Comparison of ENCODE assay signal across 19 cellular contexts in genomic region chr17:4625181-4625601, GRCh38. TPM values are rescaled to one million over a fixed set of nuclear protein-coding genes. Genes with fewer than 3 reads are reported as not detected.
DNase-seq lines count a peak whose midpoint lies in the region; ATAC-seq, FAIRE-seq and TF ChIP-seq lines count a peak whose summit lies in the region.
"Had no signal": no experiment of that assay in that cellular context is flagged by ENCODE, and none has a peak within 500 bp of the region (broad histone marks: within the 10 kb centered on the region; RNA-seq: fewer than 3 reads in every experiment).

No MANE protein-coding gene starts in this region.

- 83% methylated on average over 12 of the region's 12 CpGs for WGBS in HepG2 (ENCODE audit: low lambda C conversion rate)

- no peak for FAIRE-seq in HepG2 (lab: Jason Lieb, UNC)
- FAIRE-seq: GM19239, kidney had no signal

- no peak overlapping the region for H3K4me2 ChIP-seq in HepG2 (ENCODE audit: low read depth, low read length)

- peaks cover 4 to 12% (median 8%) of the 10 kb centered on the region in 5 experiments for H3K9me3 Mint-ChIP-seq in brain
- H3K9me3 Mint-ChIP-seq in activated CD8-positive, alpha-beta memory T cell treated with anti-CD3 and anti-CD28 coated beads, Interleukin-2, amount 10 ng/mL, durations not matched to agents 7 days and 5 days (ENCODE audit: low read depth): peaks cover 2% of the 10 kb centered on the region
- H3K9me3 Mint-ChIP-seq: activated CD8-positive, alpha-beta T cell treated with anti-CD3 and anti-CD28 coated beads for 36 hours; effector memory CD8-positive, alpha-beta T cell; type B pancreatic cell had no signal

- CTCF ChIA-PET in HepG2 (lab: Yijun Ruan, JAX; ENCODE audit: low intra/inter-chr PET ratio, low total read pairs): interaction anchor here (5.5 kb wide), 1 partner anchor 58 kb away, joined by 70 read pairs; no protein-coding TSS in a partner anchor
- CTCF ChIA-PET in activated CD8-positive, alpha-beta memory T cell treated with anti-CD3 and anti-CD28 coated beads, Interleukin-2, amount 10 ng/mL, durations not matched to agents 7 days and 5 days (lab: Charles Lee): interaction anchor here (0.9 to 4.6 kb wide), 10 partner anchors 9 to 204 kb away, joined by 3 to 53 read pairs (median 3); no protein-coding TSS in a partner anchor

- in situ Hi-C loops in HepG2 (cut with HindIII; ENCODE audit: extremely low pct_ligation_motif_present, low pct_unique_long_range_greater_than_20kb): no loop called here

- intact Hi-C loops in HepG2 (cut with micrococcal nuclease; ENCODE audit: unreplicated experiment): no loop called here

- H3K27me3 ChIP-seq in HepG2 (ENCODE audit: control insufficient read depth in 1 of 2, insufficient read depth in 2 of 2, low read length in 2 of 2): peaks cover 0 to 3% of the 10 kb centered on the region in 2 experiments; a peak in 1 of 5 replicates
- H3K27me3 ChIP-seq: ascending aorta had no signal

- TF ChIP-seq CTCF in brain (conservative IDR thresholded peaks at IDR 0.05) (no peak), HepG2 (CRISPR knock-in tag; IDR thresholded peaks at IDR 0.05) (no peak)

- TF ChIP-seq EP300 in HepG2 (IDR thresholded peaks at IDR 0.05; ENCODE audit: low read depth in 2 of 2, low read length in 2 of 2) (no peak), HepG2 (CRISPR knock-in tag; IDR thresholded peaks at IDR 0.05; ENCODE audit: borderline replicate concordance) (no peak)

- no peak for TF ChIP-seq RAD21 in HepG2 (CRISPR knock-in tag; IDR thresholded peaks at IDR 0.05)

- no peak for ATAC-seq in HepG2
- no peak for ATAC-seq in activated CD8-positive, alpha-beta memory T cell treated with anti-CD3 and anti-CD28 coated beads, Interleukin-2, amount 10 ng/mL, durations not matched to agents 7 days and 5 days

- no peak overlapping the region for H3K27ac ChIP-seq in HepG2 (ENCODE audit: extremely low read length, insufficient read depth, low read length)
- H3K27ac ChIP-seq: ascending aorta, SK-N-MC had no signal

- no peaks in the 10 kb centered on the region for H3K27me3 Mint-ChIP-seq in brain
- H3K27me3 Mint-ChIP-seq in activated CD8-positive, alpha-beta memory T cell treated with anti-CD3 and anti-CD28 coated beads, Interleukin-2, amount 10 ng/mL, durations not matched to agents 7 days and 5 days: peaks cover 34% of the 10 kb centered on the region

- no peaks in the 10 kb centered on the region for H3K79me2 ChIP-seq in HepG2 (ENCODE audit: insufficient read depth, low read length)

- H3K36me3 Mint-ChIP-seq in brain: no peaks in the 10 kb centered on the region
- no peaks in the 10 kb centered on the region for H3K36me3 Mint-ChIP-seq in activated CD8-positive, alpha-beta memory T cell treated with anti-CD3 and anti-CD28 coated beads, Interleukin-2, amount 10 ng/mL, durations not matched to agents 7 days and 5 days
- H3K36me3 Mint-ChIP-seq: CD4-positive, alpha-beta memory T cell; type B pancreatic cell had no signal

- TF ChIP-seq POLR2A in HepG2 (IDR thresholded peaks at IDR 0.05; ENCODE audit: insufficient read depth in 1 of 2, low read depth in 2 of 2, low read length in 2 of 2): no peak

- DNase-seq in DMS79 treated with DMSO at 0.1 percent for 48 hours (lab: John Stamatoyannopoulos, UW) (peak; percentile 9), DMS79 (lab: John Stamatoyannopoulos, UW) (no peak), iPS-NIHi11 (ENCODE audit: low spot score) (peak; percentile 3), skeletal muscle cell (ENCODE audit: low read depth) (peak; percentile 31), HepG2 (ENCODE audit: low spot score) (no peak), GF-D8 (lab: John Stamatoyannopoulos, UW) (no peak)
- no peak for DNase-seq in activated CD8-positive, alpha-beta memory T cell treated with anti-CD3 and anti-CD28 coated beads, Interleukin-2, amount 10 ng/mL, durations not matched to agents 7 days and 5 days
- DNase-seq: kidney; stimulated activated CD4-positive, alpha-beta T cell treated with anti-CD3 and anti-CD28 coated beads, Interleukin-4, amount 100 ng/mL, for 24 hours had no signal

- H3K4me3 Mint-ChIP-seq in brain: no peak overlapping the region
- H3K4me3 Mint-ChIP-seq in activated CD8-positive, alpha-beta memory T cell treated with anti-CD3 and anti-CD28 coated beads, Interleukin-2, amount 10 ng/mL, durations not matched to agents 7 days and 5 days: no peak overlapping the region
- H3K4me3 Mint-ChIP-seq: activated CD8-positive, alpha-beta T cell treated with anti-CD3 and anti-CD28 coated beads for 36 hours; effector memory CD8-positive, alpha-beta T cell; type B pancreatic cell had no signal

- H3K27ac Mint-ChIP-seq in brain: peak overlapping the region in 3 of 5 experiments; percentile 14 to 83 (median 34)
- H3K27ac Mint-ChIP-seq in activated CD8-positive, alpha-beta memory T cell treated with anti-CD3 and anti-CD28 coated beads, Interleukin-2, amount 10 ng/mL, durations not matched to agents 7 days and 5 days: no peak overlapping the region
- H3K27ac Mint-ChIP-seq: activated CD8-positive, alpha-beta T cell treated with anti-CD3 and anti-CD28 coated beads for 36 hours; effector memory CD8-positive, alpha-beta T cell had no signal

- H3K4me3 ChIP-seq in skeletal muscle cell (ENCODE audit: low read depth, low read length) (no peak overlapping the region), HepG2 (replicated peaks in 1 of 3; ENCODE audit: insufficient read depth in 1 of 3, low read depth in 2 of 3, low read length in 3 of 3) (no peak overlapping the region)
- H3K4me3 ChIP-seq: SK-N-MC had no signal

- H3K9ac ChIP-seq in HepG2 (ENCODE audit: insufficient read depth, low read depth, low read length): no peak overlapping the region

- H4K20me1 ChIP-seq in HepG2 (ENCODE audit: insufficient read depth, low read length): no peaks in the 10 kb centered on the region

- no peak overlapping the region for H2AFZ ChIP-seq in HepG2 (ENCODE audit: low read length)

- BruUV-seq in HepG2 (replicated peaks; lab: Mats Ljungman, UMichigan): no TSS peak

- POLR2A ChIA-PET in HepG2 (lab: Yijun Ruan, JAX): interaction anchor here (0.7 to 1.5 kb wide), 2 partner anchors 24 to 58 kb away, joined by 3 to 5 read pairs; no protein-coding TSS in a partner anchor

- no peaks in the 10 kb centered on the region for H3K36me3 ChIP-seq in HepG2 (replicated peaks in 1 of 2; ENCODE audit: control insufficient read depth in 1 of 2, insufficient read depth in 2 of 2, low read length in 2 of 2)
- H3K36me3 ChIP-seq: ascending aorta had no signal

- peaks cover 17% of the 10 kb centered on the region for H3K4me1 Mint-ChIP-seq in brain
- peaks cover 2% of the 10 kb centered on the region for H3K4me1 Mint-ChIP-seq in activated CD8-positive, alpha-beta memory T cell treated with anti-CD3 and anti-CD28 coated beads, Interleukin-2, amount 10 ng/mL, durations not matched to agents 7 days and 5 days
- H3K4me1 Mint-ChIP-seq: CD4-positive, alpha-beta memory T cell had no signal

- peaks cover 5% of the 10 kb centered on the region for H3K4me1 ChIP-seq in HepG2 (ENCODE audit: insufficient read depth, low read length)

- no peaks in the 10 kb centered on the region for H3K9me3 ChIP-seq in HepG2 (ENCODE audit: low read length)
- H3K9me3 ChIP-seq: ascending aorta had no signal

RNA-seq across cellular contexts. Expression of gene ALOX15, which starts 16.3 kb away (rescaled TPM):
- polyA plus RNA-seq in brain (ENCODE audit: insufficient read depth, low read depth, low replicate concordance) (not detected), HepG2 (2011; rRNA removed) (0.35 TPM in 1 of 2 replicates, not detected in the other)
- 0.04 TPM in 1 of 2 replicates, not detected in the other for total RNA-seq in HepG2 (2016; rRNA removed; fragmentation: Illumina TruSeq; extraction: Trizol)
- not detected in 2 replicates for total RNA-seq in HepG2 (2016; cell fraction: cytosol; rRNA removed; fragmentation: Illumina TruSeq; extraction: Trizol; ENCODE audit: low read depth)
- total RNA-seq in HepG2 (2016; cell fraction: insoluble cytoplasmic fraction; rRNA removed; fragmentation: Illumina TruSeq; extraction: Trizol): 0.09 TPM in 1 of 2 replicates, not detected in the other
- total RNA-seq in HepG2 (2016; cell fraction: membrane; rRNA removed; fragmentation: Illumina TruSeq; extraction: Trizol): not detected in 2 replicates
- not detected in 2 replicates for total RNA-seq in HepG2 (2016; cell fraction: nucleus; rRNA removed; fragmentation: Illumina TruSeq; extraction: Trizol)
- polyA plus RNA-seq in HepG2 (2011; cell fraction: cytosol; rRNA removed): 0.01 and 0.03 TPM in 2 replicates
- polyA plus RNA-seq in HepG2 (2011; cell fraction: nucleus; rRNA removed): not detected in 2 replicates
- polyA plus RNA-seq in HepG2 (2012): not detected in 2 replicates
- not detected in 2 replicates for polyA plus RNA-seq in HepG2 (2016; cell fraction: cytosol; fragmentation: Illumina TruSeq; extraction: Trizol; ENCODE audit: low read depth)
- polyA plus RNA-seq in HepG2 (2016; cell fraction: insoluble cytoplasmic fraction; fragmentation: Illumina TruSeq; extraction: Trizol; ENCODE audit: low read depth): not detected in 2 replicates
- polyA plus RNA-seq in HepG2 (2016; cell fraction: membrane; fragmentation: Illumina TruSeq; extraction: Trizol; ENCODE audit: low read depth): not detected in 2 replicates
- not detected in 2 replicates for polyA plus RNA-seq in HepG2 (2016; cell fraction: nucleus; fragmentation: Illumina TruSeq; extraction: Trizol; ENCODE audit: insufficient read depth, low read depth)
- not detected in 2 replicates for polyA minus RNA-seq in HepG2 (2011; rRNA and poly(A)+ RNA removed; ENCODE audit: low replicate concordance)
- not detected in 2 replicates for polyA minus RNA-seq in HepG2 (2011; cell fraction: cytosol; rRNA and poly(A)+ RNA removed)
- polyA minus RNA-seq in HepG2 (2011; cell fraction: nucleus; rRNA and poly(A)+ RNA removed): not detected in 2 replicates
- total RNA-seq in activated CD8-positive, alpha-beta memory T cell treated with anti-CD3 and anti-CD28 coated beads, Interleukin-2, amount 10 ng/mL, durations not matched to agents 7 days and 5 days: not detected
- total RNA-seq: A172; activated CD8-positive, alpha-beta T cell treated with anti-CD3 and anti-CD28 coated beads for 36 hours; ascending aorta; glomerular endothelial cell; kidney had no signal
- polyA plus RNA-seq: CD4-positive, alpha-beta memory T cell had no signal

RNA-seq across cellular contexts. Expression of gene SMTNL2, which starts 40.9 kb away (rescaled TPM):
- polyA plus RNA-seq in brain (ENCODE audit: insufficient read depth, low read depth, low replicate concordance) (3.6 TPM), HepG2 (2011; rRNA removed) (0.41 and 1.1 TPM in 2 replicates)
- 5.1 and 5.8 TPM in 2 replicates for total RNA-seq in HepG2 (2016; rRNA removed; fragmentation: Illumina TruSeq; extraction: Trizol)
- 1.5 and 1.6 TPM in 2 replicates for total RNA-seq in HepG2 (2016; cell fraction: cytosol; rRNA removed; fragmentation: Illumina TruSeq; extraction: Trizol; ENCODE audit: low read depth)
- 5.3 and 5.8 TPM in 2 replicates for total RNA-seq in HepG2 (2016; cell fraction: insoluble cytoplasmic fraction; rRNA removed; fragmentation: Illumina TruSeq; extraction: Trizol)
- 4.8 and 5.0 TPM in 2 replicates for total RNA-seq in HepG2 (2016; cell fraction: membrane; rRNA removed; fragmentation: Illumina TruSeq; extraction: Trizol)
- 3.0 and 4.2 TPM in 2 replicates for total RNA-seq in HepG2 (2016; cell fraction: nucleus; rRNA removed; fragmentation: Illumina TruSeq; extraction: Trizol)
- 0.38 and 0.64 TPM in 2 replicates for polyA plus RNA-seq in HepG2 (2011; cell fraction: cytosol; rRNA removed)
- 0.42 and 0.95 TPM in 2 replicates for polyA plus RNA-seq in HepG2 (2011; cell fraction: nucleus; rRNA removed)
- 0.58 and 0.69 TPM in 2 replicates for polyA plus RNA-seq in HepG2 (2012)
- 1.8 TPM in 2 replicates for polyA plus RNA-seq in HepG2 (2016; cell fraction: cytosol; fragmentation: Illumina TruSeq; extraction: Trizol; ENCODE audit: low read depth)
- 7.9 and 8.6 TPM in 2 replicates for polyA plus RNA-seq in HepG2 (2016; cell fraction: insoluble cytoplasmic fraction; fragmentation: Illumina TruSeq; extraction: Trizol; ENCODE audit: low read depth)
- polyA plus RNA-seq in HepG2 (2016; cell fraction: membrane; fragmentation: Illumina TruSeq; extraction: Trizol; ENCODE audit: low read depth): 2.3 and 3.2 TPM in 2 replicates
- polyA plus RNA-seq in HepG2 (2016; cell fraction: nucleus; fragmentation: Illumina TruSeq; extraction: Trizol; ENCODE audit: insufficient read depth, low read depth): 5.8 and 9.1 TPM in 2 replicates
- 1.9 TPM in 1 of 2 replicates, not detected in the other for polyA minus RNA-seq in HepG2 (2011; rRNA and poly(A)+ RNA removed; ENCODE audit: low replicate concordance)
- polyA minus RNA-seq in HepG2 (2011; cell fraction: cytosol; rRNA and poly(A)+ RNA removed): 0.70 and 0.99 TPM in 2 replicates
- 0.13 TPM in 1 of 2 replicates, not detected in the other for polyA minus RNA-seq in HepG2 (2011; cell fraction: nucleus; rRNA and poly(A)+ RNA removed)
- not detected for total RNA-seq in activated CD8-positive, alpha-beta memory T cell treated with anti-CD3 and anti-CD28 coated beads, Interleukin-2, amount 10 ng/mL, durations not matched to agents 7 days and 5 days
- total RNA-seq: activated CD8-positive, alpha-beta T cell treated with anti-CD3 and anti-CD28 coated beads for 36 hours; CD4-positive, alpha-beta memory T cell; glomerular endothelial cell had no signal
- polyA plus RNA-seq: CD4-positive, alpha-beta memory T cell had no signal

Comparison
In these comparisons a context has a peak if more than half of its experiments do, and no peak if none do; other contexts are left out.
1. DNase-seq: peak in DMS79 treated with DMSO at 0.1 percent for 48 hours (single experiment), iPS-NIHi11 (single experiment) and skeletal muscle cell (single experiment); none in DMS79 (single experiment), HepG2 (single experiment), GF-D8 (single experiment) and activated CD8-positive, alpha-beta memory T cell treated with anti-CD3 and anti-CD28 coated beads, Interleukin-2, amount 10 ng/mL, durations not matched to agents 7 days and 5 days (single experiment).